ENCODE assay signal across 21 cellular contexts in the genomic region with DNA sequence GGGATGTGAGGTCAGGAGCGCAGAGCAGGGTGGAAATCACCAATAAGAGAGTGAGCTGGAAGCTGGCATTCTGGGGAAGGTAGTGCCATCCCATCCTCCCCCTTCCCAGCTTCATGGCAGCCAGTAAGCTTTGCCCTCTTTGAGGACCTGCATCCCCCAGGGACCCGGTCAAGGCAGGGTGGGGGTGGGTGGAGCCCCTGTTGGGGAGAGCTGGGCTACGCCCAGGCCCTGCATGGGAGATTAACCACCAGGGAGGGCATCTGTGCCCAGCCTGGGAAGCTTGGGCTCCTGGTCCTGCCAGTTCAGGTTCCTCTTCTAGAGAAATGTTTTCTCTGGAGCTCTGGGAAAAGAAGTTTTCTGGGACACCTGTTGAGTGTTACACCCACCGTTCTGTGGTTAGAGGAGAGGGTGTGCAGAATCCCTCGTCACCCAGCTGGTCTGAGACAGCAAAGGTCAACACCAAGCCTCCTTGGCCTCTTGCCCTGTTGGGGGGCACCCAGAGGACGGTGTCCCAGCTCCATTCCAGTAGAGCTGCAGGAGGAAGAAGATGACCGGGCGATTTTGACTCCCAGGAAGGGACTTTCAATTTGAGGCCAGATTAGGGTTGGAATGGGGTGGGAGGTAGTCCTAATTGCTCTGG. TPM values are rescaled to one million over a fixed set of nuclear protein-coding genes. Genes with fewer than 3 reads are reported as not detected.
DNase-seq lines count a peak whose midpoint lies in the region; ATAC-seq and TF ChIP-seq lines count a peak whose summit lies in the region.
"Had no signal": no experiment of that assay in that cellular context is flagged by ENCODE, and none has a peak within 500 bp of the region (broad histone marks: within the 10 kb centered on the region; RNA-seq: fewer than 3 reads in every experiment).

No MANE protein-coding gene starts in this region.

- no peaks in the 10 kb centered on the region; a peak in 1 of 7 replicates for H3K36me3 Mint-ChIP-seq in H9 (ENCODE audit: insufficient read depth in 1 of 3, low read depth in 3 of 3)
- H3K36me3 Mint-ChIP-seq in endodermal cell (ENCODE audit: low read depth): no peaks in the 10 kb centered on the region

- H3K27me3 Mint-ChIP-seq in H9 (ENCODE audit: low read depth): no peaks in the 10 kb centered on the region; the same call in 1 of the 2 replicates
- no peaks in the 10 kb centered on the region for H3K27me3 Mint-ChIP-seq in endodermal cell (ENCODE audit: insufficient read depth)
- no peaks in the 10 kb centered on the region for H3K27me3 Mint-ChIP-seq in stimulated activated naive CD8-positive, alpha-beta T cell treated with anti-CD3 and anti-CD28 coated beads, Interleukin-15, amount 100 ng/mL, for 72 hours
- H3K27me3 Mint-ChIP-seq: B cell had no signal

- H3K4me3 ChIP-seq in endodermal cell (ENCODE audit: low read length) (no peak overlapping the region), spleen (no peak overlapping the region)
- H3K4me3 ChIP-seq: A549, PC-9 had no signal

- no peaks in the 10 kb centered on the region for H3K79me2 ChIP-seq in H9 (ENCODE audit: insufficient read depth, low read length)

- no peak overlapping the region for H3K23ac ChIP-seq in H9 (ENCODE audit: insufficient read length, low read depth, low read length)

- ATAC-seq in stimulated activated naive CD8-positive, alpha-beta T cell treated with anti-CD3 and anti-CD28 coated beads, Interleukin-15, amount 100 ng/mL, for 72 hours: no peak
- ATAC-seq: A549 had no signal

- no peak overlapping the region for H2BK12ac ChIP-seq in H9 (ENCODE audit: insufficient read length, low read depth, low read length)

- H4K5ac ChIP-seq in H9 (ENCODE audit: insufficient read length, low read depth, low read length): no peak overlapping the region

- no peak overlapping the region for H3K56ac ChIP-seq in H9 (ENCODE audit: insufficient read length, low read depth, low read length)

- no peaks in the 10 kb centered on the region for H3K23me2 ChIP-seq in H9 (ENCODE audit: insufficient read length, low read depth, low read length, poor library complexity, severe bottlenecking)

- H3K9me3 ChIP-seq in H9 (ENCODE audit: control insufficient read depth, low read depth, low read length): no peaks in the 10 kb centered on the region
- H3K9me3 ChIP-seq in endodermal cell (ENCODE audit: control insufficient read depth, low read length): no peaks in the 10 kb centered on the region
- H3K9me3 ChIP-seq in spleen: no peaks in the 10 kb centered on the region
- H3K9me3 ChIP-seq: A549 had no signal

- H3K27ac Mint-ChIP-seq in H9: no peak overlapping the region
- peak overlapping the region; percentile 67 for H3K27ac Mint-ChIP-seq in endodermal cell
- no peak overlapping the region for H3K27ac Mint-ChIP-seq in stimulated activated naive CD8-positive, alpha-beta T cell treated with anti-CD3 and anti-CD28 coated beads, Interleukin-15, amount 100 ng/mL, for 72 hours
- H3K27ac Mint-ChIP-seq: B cell had no signal

- H3K4me1 Mint-ChIP-seq in H9 (peaks cover 9 to 13% of the 10 kb centered on the region in 2 experiments), endodermal cell (peaks cover 6% of the 10 kb centered on the region)
- peaks cover 27% of the 10 kb centered on the region for H3K4me1 Mint-ChIP-seq in stimulated activated naive CD8-positive, alpha-beta T cell treated with anti-CD3 and anti-CD28 coated beads, Interleukin-15, amount 100 ng/mL, for 72 hours

- DNase-seq in H9: peak; percentile 5
- peak; percentile 32 for DNase-seq in endodermal cell
- DNase-seq in spleen: peak; percentile 74
- no peak for DNase-seq in SK-N-DZ (ENCODE audit: low spot score)
- DNase-seq in UCSD-AML1 (lab: John Stamatoyannopoulos, UW; ENCODE audit: unreplicated experiment): no peak
- DNase-seq in stimulated activated naive CD8-positive, alpha-beta T cell treated with anti-CD3 and anti-CD28 coated beads, Interleukin-15, amount 100 ng/mL, for 72 hours: no peak
- DNase-seq: DMS79, HCEC 1CT, KG1, NCI-H1092, NCI-H1436 treated with DMSO at 0.1 percent for 48 hours, NCI-H1930, NCI-H226, NCI-H510A treated with DMSO at 0.1 percent for 48 hours, NCI-H748 treated with DMSO at 0.1 percent for 48 hours, PC-9, SIG-M5 had no signal

- no peak overlapping the region for H2BK5ac ChIP-seq in H9 (ENCODE audit: insufficient read length, low read length)

- H3K27me3 ChIP-seq in H9 (ENCODE audit: insufficient read depth, low read length) (no peaks in the 10 kb centered on the region), endodermal cell (ENCODE audit: control insufficient read depth, insufficient read depth, low read length, poor library complexity, severe bottlenecking) (no peaks in the 10 kb centered on the region), spleen (replicated peaks in 1 of 7) (no peaks in the 10 kb centered on the region)

- H4K91ac ChIP-seq in H9 (ENCODE audit: insufficient read length, low read depth, low read length): no peak overlapping the region

- no peak overlapping the region for H2AK5ac ChIP-seq in H9 (ENCODE audit: insufficient read length, low read length)

- H3K27ac ChIP-seq in C4-2B (peak overlapping the region; percentile 12; the same call in 1 of the 2 replicates), H9 (ENCODE audit: insufficient read length, low read depth, low read length) (no peak overlapping the region), endodermal cell (ENCODE audit: low read depth, low read length) (no peak overlapping the region), spleen (no peak overlapping the region)
- H3K27ac ChIP-seq: A549, PC-9, RWPE1 had no signal

- no peak overlapping the region for H3K14ac ChIP-seq in H9 (ENCODE audit: insufficient read depth, low read length)

- H3K4me2 ChIP-seq in H9 (ENCODE audit: insufficient read depth, insufficient read length, low read length): no peak overlapping the region
- H3K4me2 ChIP-seq: A549, PC-9 had no signal

- no peaks in the 10 kb centered on the region for H3K79me1 ChIP-seq in H9 (ENCODE audit: insufficient read depth, low read depth, low read length, poor library complexity, severe bottlenecking)

- WGBS in H9 (ENCODE audit: extremely low coverage, insufficient read length, low lambda C conversion rate): no CpG with 5 or more reads among the region's 8 CpGs
- WGBS in endodermal cell (ENCODE audit: insufficient coverage in 1 of 2, insufficient read length in 1 of 2), 2 experiments: 91 to 93% methylated on average over 3 to 8 of the region's 8 CpGs
- WGBS in spleen, 5 donors: 86 to 94% (median 87%) methylated on average over 4 to 8 of the region's 8 CpGs

- TF ChIP-seq CTCF in C4-2B (conservative IDR thresholded peaks at IDR 0.05): no peak
- TF ChIP-seq CTCF in H9 (conservative IDR thresholded peaks at IDR 0.05): no peak
- no peak for TF ChIP-seq CTCF in endodermal cell (conservative IDR thresholded peaks at IDR 0.05)
- no peak for TF ChIP-seq CTCF in spleen (IDR thresholded peaks at IDR 0.05 in 8 of 11, conservative IDR thresholded peaks at IDR 0.05 in 3 of 11)

- H2AFZ ChIP-seq in H9 (ENCODE audit: low read length): no peak overlapping the region
- H2AFZ ChIP-seq: PC-9 had no signal

- no peak overlapping the region for H2BK20ac ChIP-seq in H9 (ENCODE audit: low read depth, low read length, poor library complexity, severe bottlenecking)

- H3K36me3 ChIP-seq in endodermal cell (ENCODE audit: control insufficient read depth, insufficient read depth, low read length): no peaks in the 10 kb centered on the region
- H3K36me3 ChIP-seq in spleen: no peaks in the 10 kb centered on the region

- H2BK15ac ChIP-seq in H9 (ENCODE audit: low read depth, low read length): no peak overlapping the region

- no peak overlapping the region for H3K4ac ChIP-seq in H9 (ENCODE audit: low read depth, low read length)

- H3K4me3 Mint-ChIP-seq in H9 (no peak overlapping the region), endodermal cell (no peak overlapping the region)
- no peak overlapping the region for H3K4me3 Mint-ChIP-seq in stimulated activated naive CD8-positive, alpha-beta T cell treated with anti-CD3 and anti-CD28 coated beads, Interleukin-15, amount 100 ng/mL, for 72 hours
- H3K4me3 Mint-ChIP-seq: B cell had no signal

- no peak overlapping the region for H4K8ac ChIP-seq in H9 (replicated peaks; ENCODE audit: insufficient read length, low read depth, low read length)

- no peak overlapping the region for H3K18ac ChIP-seq in H9 (ENCODE audit: insufficient read length, low read depth, low read length)

- no peak overlapping the region for H3T11ph ChIP-seq in H9 (ENCODE audit: low read length)

- no peak overlapping the region for H2BK120ac ChIP-seq in H9 (ENCODE audit: low read depth, low read length, poor library complexity, severe bottlenecking)

- no peak for TF ChIP-seq POLR2A in spleen (IDR thresholded peaks at IDR 0.05)

- H3K4me1 ChIP-seq in H9 (ENCODE audit: insufficient read depth, low read length) (no peaks in the 10 kb centered on the region; the same call in 1 of the 2 replicates), endodermal cell (ENCODE audit: control insufficient read depth, insufficient read depth, low read length) (no peaks in the 10 kb centered on the region), spleen (peaks cover 0 to 17% (median 16%) of the 10 kb centered on the region in 6 donors)
- H3K4me1 ChIP-seq: A549 had no signal

- H3K9ac ChIP-seq in H9 (ENCODE audit: extremely low read depth, insufficient read length, low read length) (no peak overlapping the region), endodermal cell (ENCODE audit: extremely low read depth, low read length, poor library complexity, severe bottlenecking) (no peak overlapping the region)

- H3K9me3 Mint-ChIP-seq in H9: no peaks in the 10 kb centered on the region
- H3K9me3 Mint-ChIP-seq in endodermal cell: no peaks in the 10 kb centered on the region
- no peaks in the 10 kb centered on the region for H3K9me3 Mint-ChIP-seq in stimulated activated naive CD8-positive, alpha-beta T cell treated with anti-CD3 and anti-CD28 coated beads, Interleukin-15, amount 100 ng/mL, for 72 hours

- intact Hi-C loops in spleen (cut with DNase I; ENCODE audit: low total_unique reads): no loop called here

- H4K20me1 ChIP-seq in H9 (ENCODE audit: control insufficient read depth, insufficient read depth, insufficient read length): no peaks in the 10 kb centered on the region

RNA-seq across cellular contexts. Expression of gene TENT5C, which starts 30.1 kb away (rescaled TPM):
- total RNA-seq in H9 (2021) (0.18 and 0.37 TPM in 2 replicates), endodermal cell (1 to 10 TPM; 1.0 to 1.4 TPM), spleen (100 to 1,000 TPM in 1 of 7 donors, 10 to 100 TPM in 6; 32.0 to 181 (median 39.5) TPM)
- polyA plus RNA-seq in endodermal cell (2013, experiment 1 of 2): 0.61 TPM
- 0.50 TPM for polyA plus RNA-seq in endodermal cell (2013, experiment 2 of 2)
- 1 to 10 TPM; 5.6 to 8.1 (median 6.3) TPM for polyA plus RNA-seq in spleen
- not detected in 2 replicates for polyA plus RNA-seq in SK-N-DZ (2014; cell fraction: cytosol; rRNA removed)
- polyA plus RNA-seq in SK-N-DZ (2014; cell fraction: nucleus; rRNA removed): not detected in 2 replicates

Comparison
In these comparisons a context has a peak if more than half of its experiments do, and no peak if none do; other contexts are left out.
1. DNase-seq: peak in H9 (single experiment), endodermal cell (single experiment) and spleen (single experiment); none in SK-N-DZ (single experiment), UCSD-AML1 (single experiment) and stimulated activated naive CD8-positive, alpha-beta T cell treated with anti-CD3 and anti-CD28 coated beads, Interleukin-15, amount 100 ng/mL, for 72 hours (0 of 2).
2. RNA of gene TENT5C, which starts 30.1 kb away (total RNA-seq): 32.0 to 181 TPM in spleen; 1.0 to 1.4 TPM in endodermal cell and 0.18 to 0.37 TPM in H9; every median in the first group is over 10 times any median in the second.